Comparison of ENCODE assay signal across 19 cellular contexts in the genomic region with DNA sequence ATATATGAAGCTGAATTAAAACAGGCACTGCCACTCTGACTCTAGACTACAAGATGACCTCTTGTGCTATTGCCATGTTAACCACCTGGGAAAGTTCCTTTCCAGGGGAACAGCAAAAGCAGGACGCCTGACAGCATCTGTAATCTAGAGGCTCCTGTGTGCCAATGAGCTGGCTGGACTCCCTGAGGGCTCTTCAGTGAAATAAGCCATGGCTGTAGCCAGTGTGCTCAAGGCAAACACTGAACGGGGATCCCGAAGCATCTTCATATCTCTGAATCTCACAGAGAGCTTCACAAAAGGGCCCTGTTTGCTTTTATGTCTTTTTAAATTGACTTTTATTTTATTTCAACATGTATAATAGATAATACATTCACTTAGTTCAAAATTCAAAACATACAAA. TPM values are rescaled to one million over a fixed set of nuclear protein-coding genes. Genes with fewer than 3 reads are reported as not detected.
DNase-seq lines count a peak whose midpoint lies in the region; ATAC-seq and TF ChIP-seq lines count a peak whose summit lies in the region.
"Had no signal": no experiment of that assay in that cellular context is flagged by ENCODE, and none has a peak within 500 bp of the region (broad histone marks: within the 10 kb centered on the region; RNA-seq: fewer than 3 reads in every experiment).

No MANE protein-coding gene starts in this region.

- no peak overlapping the region for H3K4me3 ChIP-seq in CD8-positive, alpha-beta T cell (ENCODE audit: low read depth, low read length)
- H3K4me3 ChIP-seq: PC-9 had no signal

- peaks cover 11% of the 10 kb centered on the region for H3K4me1 ChIP-seq in CD8-positive, alpha-beta T cell (ENCODE audit: insufficient read depth, low read length)

- H3K27me3 ChIP-seq in CD8-positive, alpha-beta T cell (ENCODE audit: insufficient read depth, low read length), result no peaks in the 10 kb centered on the region

- no peaks in the 10 kb centered on the region for H3K36me3 ChIP-seq in CD8-positive, alpha-beta T cell (ENCODE audit: insufficient read depth, low read length)

- no peaks in the 10 kb centered on the region for H3K36me3 Mint-ChIP-seq in CD8-positive, alpha-beta T cell

- DNase-seq in NCI-H146 (lab: John Stamatoyannopoulos, UW) (peak; percentile 19), NCI-H146 treated with DMSO at 0.1 percent for 48 hours (lab: John Stamatoyannopoulos, UW; ENCODE audit: unreplicated experiment) (no peak), NCI-H2029 treated with DMSO at 0.1 percent for 48 hours (lab: John Stamatoyannopoulos, UW) (peak; percentile 41), SHP77 treated with DMSO at 0.1 percent for 48 hours (lab: John Stamatoyannopoulos, UW) (peak; percentile 28), HUDEP-2 (lab: John Stamatoyannopoulos, UW; ENCODE audit: unreplicated experiment in 76 of 76) (no peak), DMS79 (lab: John Stamatoyannopoulos, UW) (no peak)
- no peak for DNase-seq in CD8-positive, alpha-beta T cell
- DNase-seq: 8988T, GF-D8, NCI-H187, NCI-H774, PC-9, Right ventricle myocardium superior had no signal

- H3K27ac ChIP-seq in CD8-positive, alpha-beta T cell (ENCODE audit: low read depth, low read length), result no peak overlapping the region
- H3K27ac ChIP-seq: PC-9 had no signal

- H3K27me3 Mint-ChIP-seq in CD8-positive, alpha-beta T cell (ENCODE audit: low read depth), result no peaks in the 10 kb centered on the region

- no peak overlapping the region for H3K4me3 Mint-ChIP-seq in CD8-positive, alpha-beta T cell
- H3K4me3 Mint-ChIP-seq: T-helper 1 cell treated with Interleukin-12 subunit alpha and Interleukin-12 subunit beta and Interleukin-4 antibody, amounts not matched to agents 30 μg/mL and 1 μg/mL, for 36 hours had no signal

- TF ChIP-seq CTCF in CD8-positive, alpha-beta T cell (IDR thresholded peaks at IDR 0.05), result no peak

- no peak overlapping the region for H3K27ac Mint-ChIP-seq in CD8-positive, alpha-beta T cell
- H3K27ac Mint-ChIP-seq: T-helper 1 cell treated with Interleukin-12 subunit alpha and Interleukin-12 subunit beta and Interleukin-4 antibody, amounts not matched to agents 30 μg/mL and 1 μg/mL, for 36 hours had no signal

- H3K4me1 Mint-ChIP-seq in CD8-positive, alpha-beta T cell (ENCODE audit: low read depth), result peaks cover 11% of the 10 kb centered on the region

- no peaks in the 10 kb centered on the region for H3K9me3 ChIP-seq in CD8-positive, alpha-beta T cell (ENCODE audit: low read length)

- no peak for ATAC-seq in GM19467 (IDR thresholded peaks at IDR 0.05; ENCODE audit: unreplicated experiment)
- no peak for ATAC-seq in CD8-positive, alpha-beta T cell
- ATAC-seq: HepG2 had no signal

- POLR2A ChIA-PET in CD8-positive, alpha-beta T cell (lab: Charles Lee), result interaction anchor here (0.7 kb wide), 1 partner anchor 34 kb away, joined by 4 read pairs; no protein-coding TSS in a partner anchor

- no peaks in the 10 kb centered on the region for H3K9me3 Mint-ChIP-seq in CD8-positive, alpha-beta T cell
- H3K9me3 Mint-ChIP-seq: T-helper 1 cell treated with Interleukin-12 subunit alpha and Interleukin-12 subunit beta and Interleukin-4 antibody, amounts not matched to agents 30 μg/mL and 1 μg/mL, for 36 hours had no signal

- CTCF ChIA-PET in CD8-positive, alpha-beta T cell (lab: Charles Lee), result interaction anchor here (0.7 to 3.0 kb wide), 6 partner anchors 10 to 921 kb away, joined by 3 to 8 read pairs (median 3); no protein-coding TSS in a partner anchor

- intact Hi-C loops in CD8-positive, alpha-beta T cell (cut with DNase I, micrococcal nuclease), result no loop called here

RNA-seq across cellular contexts. Expression of a gene that starts 57.2 kb away (rescaled TPM):
- total RNA-seq in CD8-positive, alpha-beta T cell, result not detected
- total RNA-seq: H4, HepG2, HT-29, M059J, PC-9, Right ventricle myocardium superior had no signal

Comparison
In these comparisons a context has a peak if more than half of its experiments do, and no peak if none do; other contexts are left out.
1. DNase-seq: peak in NCI-H146 (single experiment), NCI-H2029 treated with DMSO at 0.1 percent for 48 hours (single experiment) and SHP77 treated with DMSO at 0.1 percent for 48 hours (single experiment); none in NCI-H146 treated with DMSO at 0.1 percent for 48 hours (single experiment), HUDEP-2 (0 of 76), DMS79 (single experiment) and CD8-positive, alpha-beta T cell (0 of 7).